In the genomic region with DNA sequence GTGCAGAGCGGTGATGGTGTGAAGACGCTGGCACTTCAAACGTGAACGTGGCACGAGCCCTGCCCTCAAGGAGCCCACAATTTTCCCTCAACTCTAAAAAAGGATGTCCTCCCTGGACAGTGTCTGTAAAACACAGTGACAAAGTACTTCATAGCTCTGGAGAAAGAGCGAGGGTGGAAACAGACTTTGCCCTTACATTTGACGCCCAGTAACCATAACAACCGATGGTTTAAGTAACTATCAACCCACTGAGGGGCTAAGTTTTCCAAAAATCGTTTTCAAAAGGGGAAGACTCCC, we compare ENCODE assay signal across 8 cellular contexts. TPM values are rescaled to one million over a fixed set of nuclear protein-coding genes. Genes with fewer than 3 reads are reported as not detected.
A peak's percentile ranks its signal among the peaks of the same experiment; 100 is the strongest.
DNase-seq lines count a peak whose midpoint lies in the region; ATAC-seq and TF ChIP-seq lines count a peak whose summit lies in the region.

No MANE protein-coding gene starts in this region.

- H3K9me3 ChIP-seq in A673 (ENCODE audit: low read depth, low read length, poor library complexity, severe bottlenecking) (no peaks in the 10 kb centered on the region), uterus (no peaks in the 10 kb centered on the region)

- DNase-seq in A673 (ENCODE audit: low spot score), result peak; percentile 7
- DNase-seq in HL-60 (ENCODE audit: low read depth in 1 of 2, low spot score in 1 of 2), result no peak
- no peak for DNase-seq in lower leg skin (ENCODE audit: low spot score in 2 of 2)
- DNase-seq in uterus, result no peak
- DNase-seq in pons (ENCODE audit: low spot score), result no peak
- no peak for DNase-seq in NCI-H128 (lab: John Stamatoyannopoulos, UW; ENCODE audit: unreplicated experiment)

- intact Hi-C loops in A673 (cut with micrococcal nuclease; ENCODE audit: unreplicated experiment), result loop anchor here (5.0 kb wide), 1 partner anchor 115 kb away; no protein-coding TSS in a partner anchor
- intact Hi-C loops in lower leg skin (cut with DNase I; ENCODE audit: low total_unique reads), result no loop called here
- intact Hi-C loops in uterus (cut with DNase I; ENCODE audit: low total_unique reads), result loop anchor here (10.0 kb wide), 1 partner anchor 107 kb away; no protein-coding TSS in a partner anchor

- TF ChIP-seq CTCF in A673 (conservative IDR thresholded peaks at IDR 0.05; ENCODE audit: low read depth, low read length), result no peak
- TF ChIP-seq CTCF in HL-60 (IDR thresholded peaks at IDR 0.05; ENCODE audit: insufficient read depth, low read length), result no peak
- TF ChIP-seq CTCF in brain (conservative IDR thresholded peaks at IDR 0.05), result no peak
- TF ChIP-seq CTCF in lower leg skin (IDR thresholded peaks at IDR 0.05), result no peak
- TF ChIP-seq CTCF in uterus (IDR thresholded peaks at IDR 0.05), result no peak

- peak overlapping the region; percentile 91 to 98 (median 97) for H3K4me3 Mint-ChIP-seq in brain

- H3K36me3 ChIP-seq in A673 (ENCODE audit: insufficient read depth, low read length, poor library complexity, severe bottlenecking), result no peaks in the 10 kb centered on the region
- H3K36me3 ChIP-seq in uterus, result no peaks in the 10 kb centered on the region

- no peak for ATAC-seq in HG03520 (IDR thresholded peaks at IDR 0.05; ENCODE audit: unreplicated experiment)

- no peak overlapping the region for H3K27ac ChIP-seq in A673 (ENCODE audit: low read depth, low read length, poor library complexity, severe bottlenecking)
- H3K27ac ChIP-seq in HL-60 (replicated peaks), result peak overlapping the region; percentile 80
- H3K27ac ChIP-seq in uterus, result peak overlapping the region; percentile 86 to 87

- POLR2A ChIA-PET in A673 (lab: Charles Lee; ENCODE audit: low non-redundant PET), result no interaction called here

- TSS peak; percentile 36 for BruUV-seq in A673 (replicated peaks; lab: Mats Ljungman, UMichigan)

- no peaks in the 10 kb centered on the region for H3K36me3 Mint-ChIP-seq in brain

- no peaks in the 10 kb centered on the region for H3K27me3 ChIP-seq in A673 (replicated peaks; ENCODE audit: insufficient read depth, low read depth, low read length, poor library complexity)
- H3K27me3 ChIP-seq in HL-60 (ENCODE audit: insufficient read depth, poor library complexity, severe bottlenecking), result no peaks in the 10 kb centered on the region
- H3K27me3 ChIP-seq in uterus, result no peaks in the 10 kb centered on the region

- peaks cover 0 to 1% (median 0%) of the 10 kb centered on the region in 5 experiments for H3K9me3 Mint-ChIP-seq in brain

- CTCF ChIA-PET in A673 (lab: Charles Lee), result no interaction called here

- peaks cover 21% of the 10 kb centered on the region for H3K27me3 Mint-ChIP-seq in brain

- peaks cover 11% of the 10 kb centered on the region for H3K4me1 ChIP-seq in A673 (ENCODE audit: insufficient read depth, low read length, poor library complexity, severe bottlenecking)
- peaks cover 3 to 4% of the 10 kb centered on the region in 2 donors for H3K4me1 ChIP-seq in uterus

- peak overlapping the region; percentile 54 to 94 (median 89) for H3K27ac Mint-ChIP-seq in brain

- H3K4me3 ChIP-seq in A673 (ENCODE audit: low read depth, low read length, poor library complexity, severe bottlenecking) (peak overlapping the region; percentile 80), HL-60 (replicated peaks; ENCODE audit: insufficient read depth, low read length) (peak overlapping the region; percentile 88), lower leg skin (ENCODE audit: low read depth, poor library complexity, severe bottlenecking) (peak overlapping the region; percentile 90), uterus (peak overlapping the region; percentile 94 to 96)

- WGBS in lower leg skin, 2 donors, result 11 to 15% methylated on average over 9 of the region's 9 CpGs

- H3K4me1 Mint-ChIP-seq in brain, result peaks cover 55% of the 10 kb centered on the region

- TF ChIP-seq POLR2A in lower leg skin (IDR thresholded peaks at IDR 0.05), result no peak
- no peak for TF ChIP-seq POLR2A in uterus (IDR thresholded peaks at IDR 0.05)

RNA-seq across cellular contexts. Expression of a gene that starts 1.0 kb away (rescaled TPM):
- 16.1 and 17.5 TPM in 2 replicates for total RNA-seq in A673 (2021)
- polyA plus RNA-seq in brain (ENCODE audit: insufficient read depth, low read depth, low replicate concordance), result 29.1 TPM
- 10 to 100 TPM; 29.9 to 59.2 (median 39.9) TPM for total RNA-seq in lower leg skin
- 10 to 100 TPM; 23.8 to 43.4 (median 35.6) TPM for total RNA-seq in uterus
